In genomic region chr4:147655639-147656038, GRCh38 we compare ENCODE assay signal across 18 cellular contexts. TPM values are rescaled to one million over a fixed set of nuclear protein-coding genes. Genes with fewer than 3 reads are reported as not detected.
DNase-seq lines count a peak whose midpoint lies in the region; ATAC-seq and TF ChIP-seq lines count a peak whose summit lies in the region.
"Had no signal": no experiment of that assay in that cellular context is flagged by ENCODE, and none has a peak within 500 bp of the region (broad histone marks: within the 10 kb centered on the region; RNA-seq: fewer than 3 reads in every experiment).

No MANE protein-coding gene starts in this region.

- no peak overlapping the region for H2AFZ ChIP-seq in GM23338

- H3K9me3 Mint-ChIP-seq in GM23338 = no peaks in the 10 kb centered on the region; the same call in 2 of the 3 replicates
- H3K9me3 Mint-ChIP-seq: CD4-positive, alpha-beta T cell; HFFc6 had no signal

- H3K27ac Mint-ChIP-seq in GM23338 (peak overlapping the region; percentile 9), T-helper 17 cell (peak overlapping the region; percentile 9)
- H3K27ac Mint-ChIP-seq: CD4-positive, alpha-beta T cell; HFFc6 had no signal

- TF ChIP-seq CTCF in GM23338 (conservative IDR thresholded peaks at IDR 0.05; ENCODE audit: low read depth in 2 of 2) (no peak), ascending aorta (IDR thresholded peaks at IDR 0.05) (no peak)

- H3K4me2 ChIP-seq in GM23338 = peak overlapping the region; percentile 22; the same call in 1 of the 2 replicates
- H3K4me2 ChIP-seq: A549, KMS-11 had no signal

- no peaks in the 10 kb centered on the region for H3F3A ChIP-seq in GM23338 (replicated peaks; ENCODE audit: low read depth)

- H3K9me3 ChIP-seq in HUES48 (ENCODE audit: control insufficient read depth, insufficient read depth, low read length) = no peaks in the 10 kb centered on the region
- H3K9me3 ChIP-seq in T-helper 17 cell (ENCODE audit: control insufficient read depth, low read length, poor library complexity, severe bottlenecking) = no peaks in the 10 kb centered on the region
- H3K9me3 ChIP-seq in iPS-18a (ENCODE audit: control insufficient read depth, low read depth, low read length) = no peaks in the 10 kb centered on the region
- H3K9me3 ChIP-seq in ascending aorta = no peaks in the 10 kb centered on the region
- H3K9me3 ChIP-seq: A549, Caco-2 had no signal

- H3K4me1 Mint-ChIP-seq in GM23338 = peaks cover 13% of the 10 kb centered on the region; the same call in 2 of the 3 replicates
- peaks cover 11% of the 10 kb centered on the region for H3K4me1 Mint-ChIP-seq in T-helper 17 cell

- peak overlapping the region; percentile 61 for H3K27ac ChIP-seq in GM23338 (ENCODE audit: low read depth)
- H3K27ac ChIP-seq in HUES48 (ENCODE audit: low read depth, low read length) = peak overlapping the region; percentile 60
- H3K27ac ChIP-seq in iPS-18a (ENCODE audit: low read length) = no peak overlapping the region
- H3K27ac ChIP-seq in ascending aorta = no peak overlapping the region
- H3K27ac ChIP-seq: 22Rv1, A549, C4-2B, KMS-11 had no signal

- no peaks in the 10 kb centered on the region for H4K20me1 ChIP-seq in GM23338 (replicated peaks; ENCODE audit: insufficient read depth)

- intact Hi-C loops in ascending aorta (cut with DNase I) = no loop called here

- peaks cover 53% of the 10 kb centered on the region for H3K36me3 Mint-ChIP-seq in GM23338 (ENCODE audit: low read depth)
- H3K36me3 Mint-ChIP-seq in T-helper 17 cell (ENCODE audit: low read depth) = peaks cover 8% of the 10 kb centered on the region

- H3K27me3 ChIP-seq in GM23338 (ENCODE audit: insufficient read depth) (no peaks in the 10 kb centered on the region), HUES48 (ENCODE audit: control insufficient read depth, insufficient read depth, low read length) (no peaks in the 10 kb centered on the region), iPS-18a (ENCODE audit: control insufficient read depth, insufficient read depth, low read length) (no peaks in the 10 kb centered on the region), ascending aorta (no peaks in the 10 kb centered on the region)

- H3K4me3 Mint-ChIP-seq in GM23338 (no peak overlapping the region), T-helper 17 cell (no peak overlapping the region)
- H3K4me3 Mint-ChIP-seq: CD4-positive, alpha-beta T cell; HFFc6 had no signal

- peaks cover 4% of the 10 kb centered on the region; the same call in 1 of the 2 replicates for H3K36me3 ChIP-seq in GM23338 (ENCODE audit: insufficient read depth)
- peaks cover 42% of the 10 kb centered on the region for H3K36me3 ChIP-seq in HUES48 (ENCODE audit: control insufficient read depth, insufficient read depth, low read length)
- peaks cover 6% of the 10 kb centered on the region for H3K36me3 ChIP-seq in iPS-18a (ENCODE audit: control insufficient read depth, low read depth, low read length)
- H3K36me3 ChIP-seq in ascending aorta = peaks cover 15 to 43% of the 10 kb centered on the region in 2 donors

- H3K79me2 ChIP-seq in GM23338 (replicated peaks; ENCODE audit: insufficient read depth) = peaks cover 9% of the 10 kb centered on the region

- ATAC-seq in GM23338 = peak; percentile 87
- ATAC-seq in T-helper 17 cell = no peak
- no peak for ATAC-seq in HG03354 (IDR thresholded peaks at IDR 0.05; ENCODE audit: poor library complexity, severe bottlenecking, unreplicated experiment)
- ATAC-seq: A549, HCT116 had no signal

- H3K4me1 ChIP-seq in GM23338 (ENCODE audit: insufficient read depth) (peaks cover 12% of the 10 kb centered on the region; the same call in 1 of the 2 replicates), HUES48 (ENCODE audit: control insufficient read depth, insufficient read depth, low read length) (peaks cover 10% of the 10 kb centered on the region), iPS-18a (ENCODE audit: control insufficient read depth, low read depth, low read length) (peaks cover 6% of the 10 kb centered on the region), ascending aorta (no peaks in the 10 kb centered on the region)
- H3K4me1 ChIP-seq: A549, Caco-2 had no signal

- DNase-seq in GM23338 (ENCODE audit: low spot score) = peak; percentile 54
- DNase-seq in T-helper 17 cell = no peak
- no peak for DNase-seq in ascending aorta (ENCODE audit: low spot score in 2 of 2)
- DNase-seq in NCI-H69 (lab: John Stamatoyannopoulos, UW) = no peak
- DNase-seq: AML-193; Caco-2; CD4-positive, alpha-beta T cell; GDM1; GOT3; HFFc6 had no signal

- peaks cover 6% of the 10 kb centered on the region; the same call in 1 of the 2 replicates for H3K9me2 ChIP-seq in GM23338 (ENCODE audit: insufficient read depth)

- H3K27me3 Mint-ChIP-seq in GM23338 (ENCODE audit: insufficient read depth, low read depth, poor library complexity) (no peaks in the 10 kb centered on the region), T-helper 17 cell (no peaks in the 10 kb centered on the region)
- H3K27me3 Mint-ChIP-seq: CD4-positive, alpha-beta T cell had no signal

- H3K4me3 ChIP-seq in GM23338 = no peak overlapping the region
- no peak overlapping the region for H3K4me3 ChIP-seq in HUES48 (ENCODE audit: low read depth, low read length)
- peak overlapping the region; percentile 19 for H3K4me3 ChIP-seq in iPS-18a (ENCODE audit: low read length)
- no peak overlapping the region for H3K4me3 ChIP-seq in ascending aorta
- H3K4me3 ChIP-seq: A549 had no signal

- H3K9ac ChIP-seq in HUES48 (ENCODE audit: low read depth, low read length) = no peak overlapping the region
- H3K9ac ChIP-seq in iPS-18a (ENCODE audit: low read length) = no peak overlapping the region
- H3K9ac ChIP-seq: KMS-11 had no signal

TF ChIP-seq in GM23338, 12 proteins besides CTCF, POLR2A, EP300 and RAD21 (continues in another document):
- TF ChIP-seq, protein P1, sequence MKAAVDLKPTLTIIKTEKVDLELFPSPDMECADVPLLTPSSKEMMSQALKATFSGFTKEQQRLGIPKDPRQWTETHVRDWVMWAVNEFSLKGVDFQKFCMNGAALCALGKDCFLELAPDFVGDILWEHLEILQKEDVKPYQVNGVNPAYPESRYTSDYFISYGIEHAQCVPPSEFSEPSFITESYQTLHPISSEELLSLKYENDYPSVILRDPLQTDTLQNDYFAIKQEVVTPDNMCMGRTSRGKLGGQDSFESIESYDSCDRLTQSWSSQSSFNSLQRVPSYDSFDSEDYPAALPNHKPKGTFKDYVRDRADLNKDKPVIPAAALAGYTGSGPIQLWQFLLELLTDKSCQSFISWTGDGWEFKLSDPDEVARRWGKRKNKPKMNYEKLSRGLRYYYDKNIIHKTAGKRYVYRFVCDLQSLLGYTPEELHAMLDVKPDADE (IDR thresholded peaks at IDR 0.05) = no peak
- TF ChIP-seq STAT1 (IDR thresholded peaks at IDR 0.05; ENCODE audit: unreplicated experiment) (no peak), ZNF331 (CRISPR knock-in tag; IDR thresholded peaks at IDR 0.05; ENCODE audit: low read depth) (no peak), JUNB (IDR thresholded peaks at IDR 0.05; ENCODE audit: unreplicated experiment) (no peak), CREB1 (CRISPR knock-in tag; IDR thresholded peaks at IDR 0.05; ENCODE audit: low read depth) (no peak), REST (IDR thresholded peaks at IDR 0.05; ENCODE audit: unreplicated experiment) (no peak), NANOG (IDR thresholded peaks at IDR 0.05; ENCODE audit: borderline replicate concordance) (peak; percentile 48; the same call in 1 of the 2 replicates)

RNA-seq across cellular contexts. Expression of gene PRMT9, which starts 28.3 kb away (rescaled TPM):
- 11.2 and 13.1 TPM in 2 replicates for total RNA-seq in GM23338 (2014; rRNA removed; shearing (Covaris generic))
- 6.4 and 7.6 TPM in 2 replicates for polyA plus RNA-seq in GM23338 (2016; fragmentation: Nextera tagmentation; extraction: Ambion mirVana)
- 10 to 100 TPM; 13.9 to 21.3 TPM for total RNA-seq in T-helper 17 cell
- total RNA-seq in ascending aorta = 1.6 TPM

RNA-seq across cellular contexts. Expression of gene TMEM184C, which starts 38.4 kb away (rescaled TPM):
- 42.2 TPM in 2 replicates for total RNA-seq in GM23338 (2014; rRNA removed; shearing (Covaris generic))
- 12.6 and 15.1 TPM in 2 replicates for polyA plus RNA-seq in GM23338 (2016; fragmentation: Nextera tagmentation; extraction: Ambion mirVana)
- 10 to 100 TPM; 14.2 to 18.0 TPM for total RNA-seq in T-helper 17 cell
- 14.2 TPM for total RNA-seq in ascending aorta

Comparison
In these comparisons a context has a peak if more than half of its experiments do, and no peak if none do; other contexts are left out.
1. H3K27ac ChIP-seq: peak in GM23338 (single experiment) and HUES48 (single experiment); none in iPS-18a (single experiment) and ascending aorta (0 of 2).